1 cellular context compared by ENCODE assay signal in the genomic region with DNA sequence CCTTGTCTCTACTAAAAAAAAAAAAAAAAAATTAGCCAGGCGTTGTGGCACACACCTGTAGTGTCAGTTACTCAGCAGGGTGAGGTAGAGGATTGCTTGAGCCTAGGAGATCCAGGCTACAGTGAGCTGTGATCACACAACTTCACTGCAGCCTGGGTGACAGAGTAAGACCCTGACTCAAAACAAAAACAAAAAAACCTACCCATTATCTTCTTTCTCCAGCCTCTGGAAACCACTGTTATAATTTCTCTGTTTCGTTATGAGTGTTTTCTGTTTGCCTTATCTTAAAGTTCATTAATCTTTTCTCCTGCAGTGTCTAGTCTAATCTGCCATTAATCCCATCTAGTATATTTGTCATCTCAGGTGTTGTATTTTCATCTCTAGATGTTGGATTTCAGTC.
A peak's percentile ranks its signal among the peaks of the same experiment; 100 is the strongest.
TF ChIP-seq lines count a peak whose summit lies in the region.

No MANE protein-coding gene starts in this region.

TF ChIP-seq in K562, 482 proteins besides CTCF, POLR2A, EP300 and RAD21:
- TF ChIP-seq, protein P1, sequence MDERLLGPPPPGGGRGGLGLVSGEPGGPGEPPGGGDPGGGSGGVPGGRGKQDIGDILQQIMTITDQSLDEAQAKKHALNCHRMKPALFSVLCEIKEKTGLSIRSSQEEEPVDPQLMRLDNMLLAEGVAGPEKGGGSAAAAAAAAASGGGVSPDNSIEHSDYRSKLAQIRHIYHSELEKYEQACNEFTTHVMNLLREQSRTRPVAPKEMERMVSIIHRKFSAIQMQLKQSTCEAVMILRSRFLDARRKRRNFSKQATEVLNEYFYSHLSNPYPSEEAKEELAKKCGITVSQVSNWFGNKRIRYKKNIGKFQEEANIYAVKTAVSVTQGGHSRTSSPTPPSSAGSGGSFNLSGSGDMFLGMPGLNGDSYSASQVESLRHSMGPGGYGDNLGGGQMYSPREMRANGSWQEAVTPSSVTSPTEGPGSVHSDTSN (CRISPR knock-in tag; IDR thresholded peaks at IDR 0.05; ENCODE audit: low read depth): no peak
- TF ChIP-seq, protein P1 (tag; conservative IDR thresholded peaks at IDR 0.05; ENCODE audit: low read depth): peak; percentile 62
- TF ChIP-seq MEIS2 (IDR thresholded peaks at IDR 0.05; ENCODE audit: partially characterized antibody) (peak; percentile 52), CXXC5 (CRISPR knock-in tag; IDR thresholded peaks at IDR 0.05) (no peak), RUNX1 (IDR thresholded peaks at IDR 0.05; ENCODE audit: low read depth) (no peak), C11orf30 (IDR thresholded peaks at IDR 0.05; ENCODE audit: low read depth) (no peak), GABPA (tag; conservative IDR thresholded peaks at IDR 0.05; ENCODE audit: low read depth) (no peak), ZNF707 (CRISPR knock-in tag; conservative IDR thresholded peaks at IDR 0.05) (no peak), BDP1 (IDR thresholded peaks at IDR 0.05; ENCODE audit: insufficient read depth, insufficient read length) (no peak), ZC3H8 (IDR thresholded peaks at IDR 0.05) (no peak), RBM14 (IDR thresholded peaks at IDR 0.05; ENCODE audit: borderline replicate concordance, insufficient read depth, low read depth, low read length) (no peak), TAL1 (IDR thresholded peaks at IDR 0.05) (0 out of 2 replicates have a peak, but pooled peaks have one; percentile 23), NFIX (CRISPR knock-in tag; IDR thresholded peaks at IDR 0.05; ENCODE audit: low read depth) (no peak), ZNF12 (CRISPR knock-in tag; IDR thresholded peaks at IDR 0.05) (no peak), ARID1B (IDR thresholded peaks at IDR 0.05) (peak; percentile 19; the same call in 1 of the 2 replicates)
- TF ChIP-seq, protein P2, sequence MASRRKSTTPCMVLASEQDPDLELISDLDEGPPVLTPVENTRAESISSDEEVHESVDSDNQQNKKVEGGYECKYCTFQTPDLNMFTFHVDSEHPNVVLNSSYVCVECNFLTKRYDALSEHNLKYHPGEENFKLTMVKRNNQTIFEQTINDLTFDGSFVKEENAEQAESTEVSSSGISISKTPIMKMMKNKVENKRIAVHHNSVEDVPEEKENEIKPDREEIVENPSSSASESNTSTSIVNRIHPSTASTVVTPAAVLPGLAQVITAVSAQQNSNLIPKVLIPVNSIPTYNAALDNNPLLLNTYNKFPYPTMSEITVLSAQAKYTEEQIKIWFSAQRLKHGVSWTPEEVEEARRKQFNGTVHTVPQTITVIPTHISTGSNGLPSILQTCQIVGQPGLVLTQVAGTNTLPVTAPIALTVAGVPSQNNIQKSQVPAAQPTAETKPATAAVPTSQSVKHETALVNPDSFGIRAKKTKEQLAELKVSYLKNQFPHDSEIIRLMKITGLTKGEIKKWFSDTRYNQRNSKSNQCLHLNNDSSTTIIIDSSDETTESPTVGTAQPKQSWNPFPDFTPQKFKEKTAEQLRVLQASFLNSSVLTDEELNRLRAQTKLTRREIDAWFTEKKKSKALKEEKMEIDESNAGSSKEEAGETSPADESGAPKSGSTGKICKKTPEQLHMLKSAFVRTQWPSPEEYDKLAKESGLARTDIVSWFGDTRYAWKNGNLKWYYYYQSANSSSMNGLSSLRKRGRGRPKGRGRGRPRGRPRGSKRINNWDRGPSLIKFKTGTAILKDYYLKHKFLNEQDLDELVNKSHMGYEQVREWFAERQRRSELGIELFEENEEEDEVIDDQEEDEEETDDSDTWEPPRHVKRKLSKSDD (conservative IDR thresholded peaks at IDR 0.05; ENCODE audit: low read length): no peak
- TF ChIP-seq, protein P3, sequence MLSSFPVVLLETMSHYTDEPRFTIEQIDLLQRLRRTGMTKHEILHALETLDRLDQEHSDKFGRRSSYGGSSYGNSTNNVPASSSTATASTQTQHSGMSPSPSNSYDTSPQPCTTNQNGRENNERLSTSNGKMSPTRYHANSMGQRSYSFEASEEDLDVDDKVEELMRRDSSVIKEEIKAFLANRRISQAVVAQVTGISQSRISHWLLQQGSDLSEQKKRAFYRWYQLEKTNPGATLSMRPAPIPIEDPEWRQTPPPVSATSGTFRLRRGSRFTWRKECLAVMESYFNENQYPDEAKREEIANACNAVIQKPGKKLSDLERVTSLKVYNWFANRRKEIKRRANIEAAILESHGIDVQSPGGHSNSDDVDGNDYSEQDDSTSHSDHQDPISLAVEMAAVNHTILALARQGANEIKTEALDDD (IDR thresholded peaks at IDR 0.05): no peak
- TF ChIP-seq, protein P4, sequence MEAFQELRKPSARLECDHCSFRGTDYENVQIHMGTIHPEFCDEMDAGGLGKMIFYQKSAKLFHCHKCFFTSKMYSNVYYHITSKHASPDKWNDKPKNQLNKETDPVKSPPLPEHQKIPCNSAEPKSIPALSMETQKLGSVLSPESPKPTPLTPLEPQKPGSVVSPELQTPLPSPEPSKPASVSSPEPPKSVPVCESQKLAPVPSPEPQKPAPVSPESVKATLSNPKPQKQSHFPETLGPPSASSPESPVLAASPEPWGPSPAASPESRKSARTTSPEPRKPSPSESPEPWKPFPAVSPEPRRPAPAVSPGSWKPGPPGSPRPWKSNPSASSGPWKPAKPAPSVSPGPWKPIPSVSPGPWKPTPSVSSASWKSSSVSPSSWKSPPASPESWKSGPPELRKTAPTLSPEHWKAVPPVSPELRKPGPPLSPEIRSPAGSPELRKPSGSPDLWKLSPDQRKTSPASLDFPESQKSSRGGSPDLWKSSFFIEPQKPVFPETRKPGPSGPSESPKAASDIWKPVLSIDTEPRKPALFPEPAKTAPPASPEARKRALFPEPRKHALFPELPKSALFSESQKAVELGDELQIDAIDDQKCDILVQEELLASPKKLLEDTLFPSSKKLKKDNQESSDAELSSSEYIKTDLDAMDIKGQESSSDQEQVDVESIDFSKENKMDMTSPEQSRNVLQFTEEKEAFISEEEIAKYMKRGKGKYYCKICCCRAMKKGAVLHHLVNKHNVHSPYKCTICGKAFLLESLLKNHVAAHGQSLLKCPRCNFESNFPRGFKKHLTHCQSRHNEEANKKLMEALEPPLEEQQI (IDR thresholded peaks at IDR 0.05): no peak
TF ChIP-seq in K562: peak in this region for 4.
